Comparison of ENCODE assay signal across 1 cellular context in genomic region chr11:66467034-66467659, GRCh38.
TF ChIP-seq lines count a peak whose summit lies in the region.

No MANE protein-coding gene starts in this region.

TF ChIP-seq in K562, 482 proteins besides CTCF, POLR2A, EP300 and RAD21 (continued from another document):
- TF ChIP-seq VEZF1 (CRISPR knock-in tag; IDR thresholded peaks at IDR 0.05) (0 out of 2 replicates have a peak, but pooled peaks have one; percentile 46), NBN (IDR thresholded peaks at IDR 0.05; ENCODE audit: low read depth) (no peak), SP2 (IDR thresholded peaks at IDR 0.05; ENCODE audit: extremely low read depth, low read depth, low read length, poor library complexity, severe bottlenecking) (no peak), ZBTB40 (IDR thresholded peaks at IDR 0.05) (peak; percentile 41; the same call in 1 of the 2 replicates), ZBTB40 (CRISPR knock-in tag; IDR thresholded peaks at IDR 0.05) (no peak), NRF1 (conservative IDR thresholded peaks at IDR 0.05 in 1 of 2, IDR thresholded peaks at IDR 0.05 in 1 of 2) (peak; percentile 38 to 45; a peak in 2 of 4 replicates), ZBTB11 (CRISPR knock-in tag; IDR thresholded peaks at IDR 0.05) (peak in 1 of 3 experiments; percentile 55; a peak in 1 of 6 replicates), MTA3 (IDR thresholded peaks at IDR 0.05; ENCODE audit: borderline replicate concordance) (no peak), CEBPB (tag; IDR thresholded peaks at IDR 0.05) (no peak)
TF ChIP-seq in K562: peak in this region for 27.
